In genomic region chr6:36886948-36887347, GRCh38 we compare ENCODE assay signal across 9 cellular contexts. TPM values are rescaled to one million over a fixed set of nuclear protein-coding genes. Genes with fewer than 3 reads are reported as not detected.
DNase-seq lines count a peak whose midpoint lies in the region; ATAC-seq and TF ChIP-seq lines count a peak whose summit lies in the region.
"Had no signal": no experiment of that assay in that cellular context is flagged by ENCODE, and none has a peak within 500 bp of the region (broad histone marks: within the 10 kb centered on the region; RNA-seq: fewer than 3 reads in every experiment).

No MANE protein-coding gene starts in this region.

- no peaks in the 10 kb centered on the region for H3K27me3 Mint-ChIP-seq in stimulated activated naive CD8-positive, alpha-beta T cell treated with anti-CD3 and anti-CD28 coated beads, Interleukin-15, Interleukin-2, amounts not matched to agents 100 ng/mL and 50 ng/mL, for 24 hours
- H3K27me3 Mint-ChIP-seq in mesothelial cell of epicardium (ENCODE audit: low read depth) = no peaks in the 10 kb centered on the region

- peaks cover 0 to under 1% of the 10 kb centered on the region in 2 donors for H3K36me3 ChIP-seq in ascending aorta

- peak overlapping the region; percentile 85 to 90 for H3K4me3 ChIP-seq in ascending aorta

- TF ChIP-seq CTCF in ascending aorta (IDR thresholded peaks at IDR 0.05) = no peak
- no peak for TF ChIP-seq CTCF in mesothelial cell of epicardium (IDR thresholded peaks at IDR 0.05; ENCODE audit: unreplicated experiment)

- peaks cover 36% of the 10 kb centered on the region for H3K4me1 Mint-ChIP-seq in stimulated activated naive CD8-positive, alpha-beta T cell treated with anti-CD3 and anti-CD28 coated beads, Interleukin-15, Interleukin-2, amounts not matched to agents 100 ng/mL and 50 ng/mL, for 24 hours (ENCODE audit: low read depth)
- peaks cover 19% of the 10 kb centered on the region for H3K4me1 Mint-ChIP-seq in mesothelial cell of epicardium

- intact Hi-C loops in ascending aorta (cut with DNase I) = no loop called here

- H3K9me3 Mint-ChIP-seq in stimulated activated naive CD8-positive, alpha-beta T cell treated with anti-CD3 and anti-CD28 coated beads, Interleukin-15, Interleukin-2, amounts not matched to agents 100 ng/mL and 50 ng/mL, for 24 hours = no peaks in the 10 kb centered on the region
- H3K9me3 Mint-ChIP-seq in mesothelial cell of epicardium = no peaks in the 10 kb centered on the region

- peak overlapping the region; percentile 94 for H3K4me3 Mint-ChIP-seq in stimulated activated naive CD8-positive, alpha-beta T cell treated with anti-CD3 and anti-CD28 coated beads, Interleukin-15, Interleukin-2, amounts not matched to agents 100 ng/mL and 50 ng/mL, for 24 hours
- H3K4me3 Mint-ChIP-seq in mesothelial cell of epicardium = peak overlapping the region; percentile 91

- no peak for ATAC-seq in stimulated activated naive CD8-positive, alpha-beta T cell treated with anti-CD3 and anti-CD28 coated beads, Interleukin-15, Interleukin-2, amounts not matched to agents 100 U/mL and 50 U/mL, for 24 hours
- no peak for ATAC-seq in HG02759 (IDR thresholded peaks at IDR 0.05; ENCODE audit: unreplicated experiment)

- no peaks in the 10 kb centered on the region for H3K36me3 Mint-ChIP-seq in stimulated activated naive CD8-positive, alpha-beta T cell treated with anti-CD3 and anti-CD28 coated beads, Interleukin-15, Interleukin-2, amounts not matched to agents 100 ng/mL and 50 ng/mL, for 24 hours (ENCODE audit: low read depth)
- H3K36me3 Mint-ChIP-seq in mesothelial cell of epicardium = peaks cover under 1% of the 10 kb centered on the region

- H3K27me3 ChIP-seq in ascending aorta = no peaks in the 10 kb centered on the region

- H3K27ac Mint-ChIP-seq in stimulated activated naive CD8-positive, alpha-beta T cell treated with anti-CD3 and anti-CD28 coated beads, Interleukin-15, Interleukin-2, amounts not matched to agents 100 ng/mL and 50 ng/mL, for 24 hours = peak overlapping the region; percentile 73
- H3K27ac Mint-ChIP-seq in mesothelial cell of epicardium = peak overlapping the region; percentile 95

- no peak for DNase-seq in stimulated activated naive CD8-positive, alpha-beta T cell treated with anti-CD3 and anti-CD28 coated beads, Interleukin-15, Interleukin-2, amounts not matched to agents 100 U/mL and 50 U/mL, for 24 hours
- DNase-seq in ascending aorta (ENCODE audit: low spot score in 2 of 2) = no peak
- no peak for DNase-seq in mesothelial cell of epicardium (ENCODE audit: low spot score in 2 of 2, unreplicated experiment in 2 of 2)
- DNase-seq in NCI-H1694 (lab: John Stamatoyannopoulos, UW) = no peak
- no peak for DNase-seq in NCI-H2081 treated with DMSO at 0.1 percent for 48 hours (lab: John Stamatoyannopoulos, UW)
- DNase-seq in 8988T = no peak
- DNase-seq: NCI-H2081 had no signal

- peak overlapping the region; percentile 89 to 91 for H3K27ac ChIP-seq in ascending aorta

- H3K9me3 ChIP-seq in ascending aorta = no peaks in the 10 kb centered on the region

- H3K4me1 ChIP-seq in ascending aorta = peaks cover 0 to 14% of the 10 kb centered on the region in 2 donors

RNA-seq across cellular contexts. Expression of gene C6orf89, which starts 1.2 kb away (rescaled TPM):
- total RNA-seq in ascending aorta (21.6 TPM), mesothelial cell of epicardium (39.1 to 42.0 TPM (median 39.7 TPM) in 3 replicates)

RNA-seq across cellular contexts. Expression of gene PPIL1, which starts 12.3 kb away (rescaled TPM):
- 24.2 TPM for total RNA-seq in ascending aorta
- 32.7 to 34.3 TPM (median 34.2 TPM) in 3 replicates for total RNA-seq in mesothelial cell of epicardium

RNA-seq across cellular contexts. Expression of gene CPNE5, which starts 47.7 kb away (rescaled TPM):
- total RNA-seq in ascending aorta = 1.3 TPM
- total RNA-seq in mesothelial cell of epicardium = 0.51 to 1.7 TPM (median 1.2 TPM) in 3 replicates
